12 cellular contexts compared by ENCODE assay signal in the genomic region with DNA sequence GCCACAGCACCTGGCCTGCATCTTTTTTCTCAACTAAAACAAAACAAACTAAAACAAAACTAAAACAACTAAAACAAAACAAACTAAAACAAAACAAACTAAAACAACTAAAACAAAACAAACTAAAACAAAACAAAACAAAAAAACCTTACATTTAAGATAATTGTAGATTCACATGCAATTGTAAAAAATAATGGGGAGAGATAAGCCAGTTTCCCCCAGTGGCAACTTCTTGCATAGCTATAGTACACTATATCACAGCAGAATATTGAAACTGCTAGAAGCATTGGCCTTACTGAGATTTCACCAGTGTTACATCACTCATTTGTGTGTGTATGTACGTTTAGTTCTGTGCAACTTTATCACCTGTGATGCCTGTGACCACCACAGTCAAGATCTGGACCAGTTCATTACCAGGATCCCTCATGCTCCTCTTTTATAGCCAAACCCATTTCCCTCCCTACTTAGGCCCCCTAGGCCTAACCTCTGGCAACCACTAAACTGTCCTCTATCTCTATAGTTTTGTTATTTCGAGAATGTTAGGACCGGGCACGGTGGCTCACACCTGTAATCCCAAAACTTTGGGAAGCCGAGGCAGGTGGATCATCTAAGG. TPM values are rescaled to one million over a fixed set of nuclear protein-coding genes. Genes with fewer than 3 reads are reported as not detected.
DNase-seq lines count a peak whose midpoint lies in the region; ATAC-seq, FAIRE-seq and TF ChIP-seq lines count a peak whose summit lies in the region.
"Had no signal": no experiment of that assay in that cellular context is flagged by ENCODE, and none has a peak within 500 bp of the region (broad histone marks: within the 10 kb centered on the region; RNA-seq: fewer than 3 reads in every experiment).

No MANE protein-coding gene starts in this region.

- H3K9me3 Mint-ChIP-seq in WTC11 = no peaks in the 10 kb centered on the region
- H3K9me3 Mint-ChIP-seq: activated CD4-positive, alpha-beta T cell treated with anti-CD3 and anti-CD28 coated beads, Interleukin-2, amount 10 ng/mL, durations not matched to agents 24 days and 14 days had no signal

- no TSS peak for BruUV-seq in HepG2 (replicated peaks; lab: Mats Ljungman, UMichigan)

- H3K27ac Mint-ChIP-seq in WTC11 = no peak overlapping the region
- H3K27ac Mint-ChIP-seq: activated CD4-positive, alpha-beta T cell treated with anti-CD3 and anti-CD28 coated beads, Interleukin-2, amount 10 ng/mL, durations not matched to agents 24 days and 14 days had no signal

- peak; percentile 44 for FAIRE-seq in HepG2 (lab: Jason Lieb, UNC)

- H3K9ac ChIP-seq in HepG2 (ENCODE audit: insufficient read depth, low read depth, low read length) = no peak overlapping the region

- H2AFZ ChIP-seq in HepG2 (ENCODE audit: low read length) = no peak overlapping the region

- 50% methylated on average over 5 of the region's 5 CpGs for WGBS in HepG2 (ENCODE audit: low lambda C conversion rate)

- H3K4me2 ChIP-seq in HepG2 (ENCODE audit: low read depth, low read length) = no peak overlapping the region

- H3K27me3 Mint-ChIP-seq in WTC11 (ENCODE audit: low read depth) = no peaks in the 10 kb centered on the region; the same call in 1 of the 2 replicates

- H3K9me3 ChIP-seq in HEK293 (ENCODE audit: control insufficient read depth, insufficient read depth, low read depth, low read length) (no peaks in the 10 kb centered on the region), HepG2 (ENCODE audit: low read length) (no peaks in the 10 kb centered on the region)
- H3K9me3 ChIP-seq: testis had no signal

- H3K36me3 Mint-ChIP-seq in WTC11 = peaks cover 2% of the 10 kb centered on the region

- H3K27ac ChIP-seq in HEK293 (ENCODE audit: extremely low read depth, low read depth, low read length) (no peak overlapping the region), HepG2 (ENCODE audit: extremely low read length, insufficient read depth, low read length) (no peak overlapping the region)
- H3K27ac ChIP-seq: testis had no signal

- DNase-seq in DMS114 treated with DMSO at 0.1 percent for 48 hours (lab: John Stamatoyannopoulos, UW; ENCODE audit: unreplicated experiment) (peak; percentile 24), WTC11 (ENCODE audit: low spot score) (no peak), HepG2 (ENCODE audit: low spot score) (no peak)
- no peak for DNase-seq in stimulated activated CD8-positive, alpha-beta memory T cell treated with anti-CD3 and anti-CD28 coated beads, Interleukin-4, amount 100 ng/mL, for 48 hours
- no peak for DNase-seq in stimulated activated CD4-positive, alpha-beta T cell treated with anti-CD3 and anti-CD28 coated beads, Interleukin-4, amount 100 ng/mL, for 4 hours
- DNase-seq: activated CD4-positive, alpha-beta T cell treated with anti-CD3 and anti-CD28 coated beads, Interleukin-2, amount 10 ng/mL, durations not matched to agents 24 days and 14 days; NCI-H1436 treated with DMSO at 0.1 percent for 48 hours; testis had no signal

- peaks cover 21% of the 10 kb centered on the region for H3K4me1 Mint-ChIP-seq in WTC11
- H3K4me1 Mint-ChIP-seq: activated CD4-positive, alpha-beta T cell treated with anti-CD3 and anti-CD28 coated beads, Interleukin-2, amount 10 ng/mL, durations not matched to agents 24 days and 14 days had no signal

- intact Hi-C loops in HepG2 (cut with micrococcal nuclease; ENCODE audit: unreplicated experiment) = no loop called here

- POLR2A ChIA-PET in HEK293 (lab: Yijun Ruan, JAX) = no interaction called here
- POLR2A ChIA-PET in WTC11 (lab: Charles Lee) = interaction anchor here (1.1 kb wide), 1 partner anchor 16 kb away, joined by 4 read pairs; no protein-coding TSS in a partner anchor
- POLR2A ChIA-PET in HepG2 (lab: Yijun Ruan, JAX) = interaction anchor here (0.8 to 2.0 kb wide), 5 partner anchors 15 to 1583 kb away, joined by 3 to 20 read pairs (median 4); no protein-coding TSS in a partner anchor

- H3K4me1 ChIP-seq in HEK293 (ENCODE audit: control insufficient read depth, insufficient read depth, low read length) (no peaks in the 10 kb centered on the region), HepG2 (ENCODE audit: insufficient read depth, low read length) (peaks cover 48% of the 10 kb centered on the region)
- H3K4me1 ChIP-seq: testis had no signal

- H3K4me3 ChIP-seq in HEK293 (ENCODE audit: low read depth, low read length) (no peak overlapping the region), HepG2 (replicated peaks in 1 of 3; ENCODE audit: insufficient read depth in 1 of 3, low read depth in 2 of 3, low read length in 3 of 3) (no peak overlapping the region)
- H3K4me3 ChIP-seq: testis had no signal

- H3K79me2 ChIP-seq in HepG2 (ENCODE audit: insufficient read depth, low read length) = no peaks in the 10 kb centered on the region

- CTCF ChIA-PET in HEK293 (lab: Yijun Ruan, JAX) = interaction anchor here (0.6 to 0.7 kb wide), 3 partner anchors 40 to 473 kb away, joined by 3 to 5 read pairs (median 3); no protein-coding TSS in a partner anchor
- CTCF ChIA-PET in WTC11 (lab: Charles Lee) = interaction anchor here (1.5 kb wide), 1 partner anchor 21 kb away, joined by 3 read pairs; no protein-coding TSS in a partner anchor
- CTCF ChIA-PET in HepG2 (lab: Yijun Ruan, JAX; ENCODE audit: low intra/inter-chr PET ratio, low total read pairs) = no interaction called here

- TF ChIP-seq EP300 in HepG2 (IDR thresholded peaks at IDR 0.05; ENCODE audit: low read depth in 2 of 2, low read length in 2 of 2) (no peak), HepG2 (CRISPR knock-in tag; IDR thresholded peaks at IDR 0.05; ENCODE audit: borderline replicate concordance) (no peak)

- peaks cover 9% of the 10 kb centered on the region for H4K20me1 ChIP-seq in HepG2 (ENCODE audit: insufficient read depth, low read length)

- 0 out of 5 replicates have a peak, but pooled peaks cover 0 to 2% of the 10 kb centered on the region in 2 experiments for H3K27me3 ChIP-seq in HepG2 (ENCODE audit: control insufficient read depth in 1 of 2, insufficient read depth in 2 of 2, low read length in 2 of 2)
- H3K27me3 ChIP-seq: testis had no signal

- H3K36me3 ChIP-seq in HEK293 (ENCODE audit: control insufficient read depth in 2 of 2, insufficient read depth in 1 of 2, low read length in 2 of 2) = peaks cover 3 to 9% of the 10 kb centered on the region in 2 experiments; a peak in 2 of 3 replicates
- H3K36me3 ChIP-seq in HepG2 (replicated peaks in 1 of 2; ENCODE audit: control insufficient read depth in 1 of 2, insufficient read depth in 2 of 2, low read length in 2 of 2) = no peaks in the 10 kb centered on the region; a peak in 1 of 5 replicates

- TF ChIP-seq CTCF in HEK293 (tag by site-specific recombination; IDR thresholded peaks at IDR 0.05) (no peak), WTC11 (IDR thresholded peaks at IDR 0.05) (no peak), HepG2 (CRISPR knock-in tag; IDR thresholded peaks at IDR 0.05) (no peak)

- no peak for TF ChIP-seq POLR2A in HepG2 (IDR thresholded peaks at IDR 0.05; ENCODE audit: insufficient read depth in 1 of 2, low read depth in 2 of 2, low read length in 2 of 2)

- ATAC-seq in WTC11 (no peak), HepG2 (peak; percentile 14), GM19467 (IDR thresholded peaks at IDR 0.05; ENCODE audit: unreplicated experiment) (no peak), GM18511 (IDR thresholded peaks at IDR 0.05; ENCODE audit: unreplicated experiment) (no peak)
- ATAC-seq: Right ventricle myocardium inferior had no signal

- H3K4me3 Mint-ChIP-seq in WTC11 = no peak overlapping the region
- H3K4me3 Mint-ChIP-seq: activated CD4-positive, alpha-beta T cell treated with anti-CD3 and anti-CD28 coated beads, Interleukin-2, amount 10 ng/mL, durations not matched to agents 24 days and 14 days had no signal

- no peak for TF ChIP-seq RAD21 in HepG2 (CRISPR knock-in tag; IDR thresholded peaks at IDR 0.05)

- in situ Hi-C loops in HepG2 (cut with HindIII; ENCODE audit: extremely low pct_ligation_motif_present, low pct_unique_long_range_greater_than_20kb) = no loop called here

RNA-seq across cellular contexts. Expression of gene FXYD4, which starts 9.3 kb away (rescaled TPM):
- total RNA-seq in WTC11 (2021) (not detected in 3 replicates), HepG2 (2016; rRNA removed; fragmentation: Illumina TruSeq; extraction: Trizol) (not detected in 2 replicates)
- total RNA-seq in HepG2 (2016; cell fraction: cytosol; rRNA removed; fragmentation: Illumina TruSeq; extraction: Trizol; ENCODE audit: low read depth) = not detected in 2 replicates
- total RNA-seq in HepG2 (2016; cell fraction: insoluble cytoplasmic fraction; rRNA removed; fragmentation: Illumina TruSeq; extraction: Trizol) = not detected in 2 replicates
- total RNA-seq in HepG2 (2016; cell fraction: membrane; rRNA removed; fragmentation: Illumina TruSeq; extraction: Trizol) = not detected in 2 replicates
- not detected in 2 replicates for total RNA-seq in HepG2 (2016; cell fraction: nucleus; rRNA removed; fragmentation: Illumina TruSeq; extraction: Trizol)
- not detected in 2 replicates for polyA plus RNA-seq in HepG2 (2011; rRNA removed)
- not detected in 2 replicates for polyA plus RNA-seq in HepG2 (2011; cell fraction: cytosol; rRNA removed)
- polyA plus RNA-seq in HepG2 (2011; cell fraction: nucleus; rRNA removed) = not detected in 2 replicates
- not detected in 2 replicates for polyA plus RNA-seq in HepG2 (2012)
- not detected in 2 replicates for polyA plus RNA-seq in HepG2 (2016; cell fraction: cytosol; fragmentation: Illumina TruSeq; extraction: Trizol; ENCODE audit: low read depth)
- not detected in 2 replicates for polyA plus RNA-seq in HepG2 (2016; cell fraction: insoluble cytoplasmic fraction; fragmentation: Illumina TruSeq; extraction: Trizol; ENCODE audit: low read depth)
- not detected in 2 replicates for polyA plus RNA-seq in HepG2 (2016; cell fraction: membrane; fragmentation: Illumina TruSeq; extraction: Trizol; ENCODE audit: low read depth)
- polyA plus RNA-seq in HepG2 (2016; cell fraction: nucleus; fragmentation: Illumina TruSeq; extraction: Trizol; ENCODE audit: insufficient read depth, low read depth) = not detected in 2 replicates
- 0.21 TPM in 1 of 2 replicates, not detected in the other for polyA minus RNA-seq in HepG2 (2011; rRNA and poly(A)+ RNA removed; ENCODE audit: low replicate concordance)
- not detected in 2 replicates for polyA minus RNA-seq in HepG2 (2011; cell fraction: cytosol; rRNA and poly(A)+ RNA removed)
- polyA minus RNA-seq in HepG2 (2011; cell fraction: nucleus; rRNA and poly(A)+ RNA removed) = not detected in 2 replicates
- total RNA-seq: activated CD4-positive, alpha-beta T cell treated with anti-CD3 and anti-CD28 coated beads, Interleukin-2, amount 10 ng/mL, durations not matched to agents 24 days and 14 days; Right ventricle myocardium inferior had no signal

RNA-seq across cellular contexts. Expression of gene HNRNPF, which starts 28.3 kb away (rescaled TPM):
- total RNA-seq in WTC11 (2021) = 318 to 358 TPM (median 326 TPM) in 3 replicates
- 308 and 449 TPM in 2 replicates for total RNA-seq in HepG2 (2016; rRNA removed; fragmentation: Illumina TruSeq; extraction: Trizol)
- 44.9 and 49.9 TPM in 2 replicates for total RNA-seq in HepG2 (2016; cell fraction: cytosol; rRNA removed; fragmentation: Illumina TruSeq; extraction: Trizol; ENCODE audit: low read depth)
- total RNA-seq in HepG2 (2016; cell fraction: insoluble cytoplasmic fraction; rRNA removed; fragmentation: Illumina TruSeq; extraction: Trizol) = 322 and 435 TPM in 2 replicates
- total RNA-seq in HepG2 (2016; cell fraction: membrane; rRNA removed; fragmentation: Illumina TruSeq; extraction: Trizol) = 123 and 131 TPM in 2 replicates
- 111 and 121 TPM in 2 replicates for total RNA-seq in HepG2 (2016; cell fraction: nucleus; rRNA removed; fragmentation: Illumina TruSeq; extraction: Trizol)
- polyA plus RNA-seq in HepG2 (2011; rRNA removed) = 166 and 177 TPM in 2 replicates
- 147 and 166 TPM in 2 replicates for polyA plus RNA-seq in HepG2 (2011; cell fraction: cytosol; rRNA removed)
- 137 and 153 TPM in 2 replicates for polyA plus RNA-seq in HepG2 (2011; cell fraction: nucleus; rRNA removed)
- polyA plus RNA-seq in HepG2 (2012) = 134 and 169 TPM in 2 replicates
- polyA plus RNA-seq in HepG2 (2016; cell fraction: cytosol; fragmentation: Illumina TruSeq; extraction: Trizol; ENCODE audit: low read depth) = 19.5 and 22.4 TPM in 2 replicates
- 388 and 410 TPM in 2 replicates for polyA plus RNA-seq in HepG2 (2016; cell fraction: insoluble cytoplasmic fraction; fragmentation: Illumina TruSeq; extraction: Trizol; ENCODE audit: low read depth)
- polyA plus RNA-seq in HepG2 (2016; cell fraction: membrane; fragmentation: Illumina TruSeq; extraction: Trizol; ENCODE audit: low read depth) = 49.0 and 51.7 TPM in 2 replicates
- polyA plus RNA-seq in HepG2 (2016; cell fraction: nucleus; fragmentation: Illumina TruSeq; extraction: Trizol; ENCODE audit: insufficient read depth, low read depth) = 178 and 179 TPM in 2 replicates
- polyA minus RNA-seq in HepG2 (2011; rRNA and poly(A)+ RNA removed; ENCODE audit: low replicate concordance) = 271 and 284 TPM in 2 replicates
- polyA minus RNA-seq in HepG2 (2011; cell fraction: cytosol; rRNA and poly(A)+ RNA removed) = 121 and 128 TPM in 2 replicates
- 64.2 and 75.8 TPM in 2 replicates for polyA minus RNA-seq in HepG2 (2011; cell fraction: nucleus; rRNA and poly(A)+ RNA removed)

RNA-seq across cellular contexts. Expression of gene ZNF487, which starts 56.2 kb away (rescaled TPM):
- 1.2 to 2.3 TPM (median 1.4 TPM) in 3 replicates for total RNA-seq in WTC11 (2021)
- 6.1 and 7.4 TPM in 2 replicates for total RNA-seq in HepG2 (2016; rRNA removed; fragmentation: Illumina TruSeq; extraction: Trizol)
- total RNA-seq in HepG2 (2016; cell fraction: cytosol; rRNA removed; fragmentation: Illumina TruSeq; extraction: Trizol; ENCODE audit: low read depth) = 3.3 and 6.4 TPM in 2 replicates
- total RNA-seq in HepG2 (2016; cell fraction: insoluble cytoplasmic fraction; rRNA removed; fragmentation: Illumina TruSeq; extraction: Trizol) = 6.3 and 8.8 TPM in 2 replicates
- 5.5 and 7.7 TPM in 2 replicates for total RNA-seq in HepG2 (2016; cell fraction: membrane; rRNA removed; fragmentation: Illumina TruSeq; extraction: Trizol)
- 3.5 and 6.0 TPM in 2 replicates for total RNA-seq in HepG2 (2016; cell fraction: nucleus; rRNA removed; fragmentation: Illumina TruSeq; extraction: Trizol)
- polyA plus RNA-seq in HepG2 (2011; rRNA removed) = 6.6 and 8.8 TPM in 2 replicates
- polyA plus RNA-seq in HepG2 (2011; cell fraction: cytosol; rRNA removed) = 3.6 and 5.2 TPM in 2 replicates
- 1.8 and 13.7 TPM in 2 replicates for polyA plus RNA-seq in HepG2 (2011; cell fraction: nucleus; rRNA removed)
- 2.6 and 3.3 TPM in 2 replicates for polyA plus RNA-seq in HepG2 (2012)
- polyA plus RNA-seq in HepG2 (2016; cell fraction: cytosol; fragmentation: Illumina TruSeq; extraction: Trizol; ENCODE audit: low read depth) = 5.4 and 5.7 TPM in 2 replicates
- polyA plus RNA-seq in HepG2 (2016; cell fraction: insoluble cytoplasmic fraction; fragmentation: Illumina TruSeq; extraction: Trizol; ENCODE audit: low read depth) = 5.9 and 7.2 TPM in 2 replicates
- 6.0 and 8.7 TPM in 2 replicates for polyA plus RNA-seq in HepG2 (2016; cell fraction: membrane; fragmentation: Illumina TruSeq; extraction: Trizol; ENCODE audit: low read depth)
- polyA plus RNA-seq in HepG2 (2016; cell fraction: nucleus; fragmentation: Illumina TruSeq; extraction: Trizol; ENCODE audit: insufficient read depth, low read depth) = 4.2 and 8.8 TPM in 2 replicates
- polyA minus RNA-seq in HepG2 (2011; rRNA and poly(A)+ RNA removed; ENCODE audit: low replicate concordance) = 3.5 and 7.7 TPM in 2 replicates
- polyA minus RNA-seq in HepG2 (2011; cell fraction: cytosol; rRNA and poly(A)+ RNA removed) = 1.1 and 1.7 TPM in 2 replicates
- 4.8 and 6.7 TPM in 2 replicates for polyA minus RNA-seq in HepG2 (2011; cell fraction: nucleus; rRNA and poly(A)+ RNA removed)
